ENCODE assay signal across 2 cellular contexts in the genomic region with DNA sequence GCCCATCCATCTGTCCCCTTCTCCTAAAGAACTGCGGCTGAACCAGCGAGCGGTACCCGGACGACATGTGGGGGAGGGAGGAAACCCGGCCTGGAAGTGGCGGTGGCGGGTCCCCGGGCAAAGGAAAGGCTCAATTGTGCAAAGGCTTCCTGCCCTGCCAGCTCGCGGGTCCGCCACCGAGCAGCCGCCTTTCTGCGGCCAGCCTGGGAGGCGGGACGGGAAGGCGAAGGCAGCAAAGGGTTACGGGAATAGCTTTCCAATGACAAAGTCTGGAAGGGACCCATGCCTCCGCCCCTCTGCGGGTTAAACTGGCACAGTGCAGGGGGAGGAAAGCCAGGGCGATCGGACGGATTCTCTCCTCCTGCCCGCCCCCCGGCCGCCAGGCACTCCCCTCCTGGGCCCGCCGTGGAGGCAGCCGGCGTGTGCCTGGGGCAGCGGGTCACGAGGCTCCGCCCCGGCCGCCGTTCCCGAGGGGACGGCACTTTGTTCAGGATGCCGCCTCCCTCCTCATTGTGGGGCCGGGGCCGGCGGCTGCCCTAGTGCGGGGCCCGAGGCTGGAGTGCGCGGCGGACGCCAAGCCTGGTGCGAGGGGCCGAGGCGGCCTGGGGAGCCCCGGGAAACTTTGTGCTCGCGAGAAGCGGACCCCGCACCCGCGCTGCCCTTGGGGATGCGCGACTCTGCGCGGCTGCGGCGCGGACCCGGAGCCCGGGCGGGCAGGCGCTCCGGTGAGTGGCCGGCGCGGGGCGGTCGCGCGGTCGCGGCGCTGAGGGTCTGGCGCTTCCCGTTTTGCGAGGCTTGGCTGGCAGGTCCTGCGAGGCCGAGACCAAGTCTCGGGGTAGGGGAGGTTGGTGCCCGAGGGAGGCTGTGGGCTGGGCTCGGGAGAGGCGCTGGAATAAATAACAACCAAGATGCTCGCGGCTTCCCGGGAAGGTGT.
TF ChIP-seq lines count a peak whose summit lies in the region.

A gene with protein sequence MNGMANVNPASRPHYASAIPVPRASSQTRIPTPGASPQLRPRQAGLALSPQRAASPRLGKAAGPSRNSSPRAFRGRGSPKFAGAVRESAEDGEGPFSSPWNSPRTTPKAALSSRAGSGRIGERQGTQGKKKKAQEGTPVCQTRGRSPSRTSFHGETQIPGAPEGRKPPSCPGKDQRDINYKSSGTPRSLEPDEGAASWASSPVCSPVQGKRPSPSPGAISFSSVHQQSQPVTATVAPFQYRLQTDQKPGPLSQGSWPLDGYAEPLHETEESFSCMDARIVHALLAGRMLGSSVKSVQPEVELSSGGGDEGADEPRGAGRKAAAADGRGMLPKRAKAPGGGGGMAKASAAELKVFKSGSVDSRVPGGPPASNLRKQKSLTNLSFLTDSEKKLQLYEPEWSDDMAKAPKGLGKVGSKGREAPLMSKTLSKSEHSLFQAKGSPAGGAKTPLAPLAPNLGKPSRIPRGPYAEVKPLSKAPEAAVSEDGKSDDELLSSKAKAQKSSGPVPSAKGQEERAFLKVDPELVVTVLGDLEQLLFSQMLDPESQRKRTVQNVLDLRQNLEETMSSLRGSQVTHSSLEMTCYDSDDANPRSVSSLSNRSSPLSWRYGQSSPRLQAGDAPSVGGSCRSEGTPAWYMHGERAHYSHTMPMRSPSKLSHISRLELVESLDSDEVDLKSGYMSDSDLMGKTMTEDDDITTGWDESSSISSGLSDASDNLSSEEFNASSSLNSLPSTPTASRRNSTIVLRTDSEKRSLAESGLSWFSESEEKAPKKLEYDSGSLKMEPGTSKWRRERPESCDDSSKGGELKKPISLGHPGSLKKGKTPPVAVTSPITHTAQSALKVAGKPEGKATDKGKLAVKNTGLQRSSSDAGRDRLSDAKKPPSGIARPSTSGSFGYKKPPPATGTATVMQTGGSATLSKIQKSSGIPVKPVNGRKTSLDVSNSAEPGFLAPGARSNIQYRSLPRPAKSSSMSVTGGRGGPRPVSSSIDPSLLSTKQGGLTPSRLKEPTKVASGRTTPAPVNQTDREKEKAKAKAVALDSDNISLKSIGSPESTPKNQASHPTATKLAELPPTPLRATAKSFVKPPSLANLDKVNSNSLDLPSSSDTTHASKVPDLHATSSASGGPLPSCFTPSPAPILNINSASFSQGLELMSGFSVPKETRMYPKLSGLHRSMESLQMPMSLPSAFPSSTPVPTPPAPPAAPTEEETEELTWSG (N-terminal part only) (plus strand): TSS at position 510 of the 934 bp plus-strand sequence. CDS start 83,758 bp downstream, outside the sequence.

TF ChIP-seq in GM12878, 131 proteins besides CTCF, POLR2A, EP300 and RAD21 (continues in another document):
- TF ChIP-seq BCLAF1 (IDR thresholded peaks at IDR 0.05) (no peak), MYC (IDR thresholded peaks at IDR 0.05; ENCODE audit: insufficient read depth, insufficient read length, insufficient replicate concordance, low read length, severe bottlenecking) (no peak), IKZF2 (IDR thresholded peaks at IDR 0.05) (no peak), JUND (IDR thresholded peaks at IDR 0.05; ENCODE audit: low read depth, low read length) (no peak), CREB1 (IDR thresholded peaks at IDR 0.05; ENCODE audit: low read depth) (no peak), ZBTB33 (IDR thresholded peaks at IDR 0.05) (no peak), USF2 (IDR thresholded peaks at IDR 0.05; ENCODE audit: borderline replicate concordance, low read depth, low read length) (no peak), TCF7 (IDR thresholded peaks at IDR 0.05; ENCODE audit: borderline replicate concordance) (no peak), EZH2 (IDR thresholded peaks at IDR 0.05; ENCODE audit: borderline replicate concordance, control insufficient read depth, low read depth, low read length) (peak; percentile 95; the same call in 1 of the 2 replicates), TCF12 (IDR thresholded peaks at IDR 0.05; ENCODE audit: low read depth, low read length) (no peak)
- TF ChIP-seq, protein P1, sequence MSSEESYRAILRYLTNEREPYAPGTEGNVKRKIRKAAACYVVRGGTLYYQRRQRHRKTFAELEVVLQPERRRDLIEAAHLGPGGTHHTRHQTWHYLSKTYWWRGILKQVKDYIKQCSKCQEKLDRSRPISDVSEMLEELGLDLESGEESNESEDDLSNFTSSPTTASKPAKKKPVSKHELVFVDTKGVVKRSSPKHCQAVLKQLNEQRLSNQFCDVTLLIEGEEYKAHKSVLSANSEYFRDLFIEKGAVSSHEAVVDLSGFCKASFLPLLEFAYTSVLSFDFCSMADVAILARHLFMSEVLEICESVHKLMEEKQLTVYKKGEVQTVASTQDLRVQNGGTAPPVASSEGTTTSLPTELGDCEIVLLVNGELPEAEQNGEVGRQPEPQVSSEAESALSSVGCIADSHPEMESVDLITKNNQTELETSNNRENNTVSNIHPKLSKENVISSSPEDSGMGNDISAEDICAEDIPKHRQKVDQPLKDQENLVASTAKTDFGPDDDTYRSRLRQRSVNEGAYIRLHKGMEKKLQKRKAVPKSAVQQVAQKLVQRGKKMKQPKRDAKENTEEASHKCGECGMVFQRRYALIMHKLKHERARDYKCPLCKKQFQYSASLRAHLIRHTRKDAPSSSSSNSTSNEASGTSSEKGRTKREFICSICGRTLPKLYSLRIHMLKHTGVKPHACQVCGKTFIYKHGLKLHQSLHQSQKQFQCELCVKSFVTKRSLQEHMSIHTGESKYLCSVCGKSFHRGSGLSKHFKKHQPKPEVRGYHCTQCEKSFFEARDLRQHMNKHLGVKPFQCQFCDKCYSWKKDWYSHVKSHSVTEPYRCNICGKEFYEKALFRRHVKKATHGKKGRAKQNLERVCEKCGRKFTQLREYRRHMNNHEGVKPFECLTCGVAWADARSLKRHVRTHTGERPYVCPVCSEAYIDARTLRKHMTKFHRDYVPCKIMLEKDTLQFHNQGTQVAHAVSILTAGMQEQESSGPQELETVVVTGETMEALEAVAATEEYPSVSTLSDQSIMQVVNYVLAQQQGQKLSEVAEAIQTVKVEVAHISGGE (CRISPR knock-in tag; IDR thresholded peaks at IDR 0.05), result no peak

TF ChIP-seq in GM12891, 5 proteins besides CTCF, POLR2A, EP300 and RAD21:
- TF ChIP-seq TAF1 (IDR thresholded peaks at IDR 0.05; ENCODE audit: low read depth, low read length) (no peak), SPI1 (IDR thresholded peaks at IDR 0.05; ENCODE audit: low read depth, low read length) (no peak), POLR2AphosphoS5 (IDR thresholded peaks at IDR 0.05; ENCODE audit: low read depth, low read length) (no peak), POU2F2 (IDR thresholded peaks at IDR 0.05; ENCODE audit: low read depth, low read length) (no peak), PAX5 (IDR thresholded peaks at IDR 0.05; ENCODE audit: insufficient read depth, low read length, severe bottlenecking) (no peak)
